18 cellular contexts compared by ENCODE assay signal in the genomic region with DNA sequence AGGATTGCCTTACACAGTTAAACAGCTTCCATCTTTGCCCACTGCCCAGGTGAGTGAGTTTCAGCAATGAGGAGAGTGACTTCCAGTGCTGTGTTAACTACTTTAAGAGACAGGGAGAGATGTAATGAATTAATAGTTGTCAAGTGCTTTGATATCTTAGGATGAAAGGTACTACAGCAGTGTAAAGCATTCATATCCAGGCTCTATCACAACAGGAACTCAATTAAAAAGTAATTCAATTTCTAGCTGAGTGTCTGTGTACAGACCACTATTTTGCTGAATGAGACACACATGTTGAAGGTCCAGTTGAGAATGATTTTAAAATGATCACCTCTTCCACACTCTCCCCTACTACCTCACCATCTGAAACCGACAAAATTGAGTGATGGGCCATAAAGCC.
"Had no signal": no experiment of that assay in that cellular context is flagged by ENCODE, and none has a peak within 500 bp of the region (broad histone marks: within the 10 kb centered on the region; RNA-seq: fewer than 3 reads in every experiment).

No MANE protein-coding gene starts in this region.

- H3K79me2 ChIP-seq: parathyroid adenoma had no signal

- H3K9me3 ChIP-seq: colonic mucosa, gastrocnemius medialis, left lung, stomach, testis, tibial artery had no signal

- DNase-seq: colonic mucosa; effector CD8-positive, alpha-beta T cell; gastrocnemius medialis; kidney; left lung; naive thymus-derived CD4-positive, alpha-beta T cell; stimulated activated CD4-positive, alpha-beta T cell treated with anti-CD3 and anti-CD28 coated beads, Interleukin-12 subunit alpha, Interleukin-12 subunit beta, amount 100 ng/mL, for 4 hours; stimulated activated CD4-positive, alpha-beta T cell treated with anti-CD3 and anti-CD28 coated beads, Interleukin-1b, Interleukin-23, amount 100 ng/mL, for 48 hours; stimulated activated CD4-positive, alpha-beta T cell treated with anti-CD3 and anti-CD28 coated beads, Interleukin-4, amount 100 ng/mL, for 24 hours; stimulated activated naive CD4-positive, alpha-beta T cell treated with Interleukin-2 at 50 U/mL for 16 hours; stomach; tibial artery had no signal

- H3K27me3 ChIP-seq: colonic mucosa, gastrocnemius medialis, left lung, neural progenitor cell, stomach, testis, tibial artery had no signal

- H3K4me3 ChIP-seq: colonic mucosa, gastrocnemius medialis, left lung, neural progenitor cell, smooth muscle cell, stomach, testis, tibial artery had no signal

- H3K36me3 ChIP-seq: colonic mucosa, gastrocnemius medialis, left lung, neural progenitor cell had no signal

- H3K27ac ChIP-seq: colonic mucosa, epithelial cell of prostate, gastrocnemius medialis, left lung, neural progenitor cell, parathyroid adenoma, stomach, testis, tibial artery had no signal

- H3K4me1 ChIP-seq: colonic mucosa, gastrocnemius medialis, left lung, neural progenitor cell, parathyroid adenoma, stomach, testis, tibial artery had no signal

- H3K4me2 ChIP-seq: neural progenitor cell, smooth muscle cell had no signal

- H2AFZ ChIP-seq: neural progenitor cell, parathyroid adenoma had no signal

- ATAC-seq: naive thymus-derived CD4-positive, alpha-beta T cell; stimulated activated effector memory CD8-positive, alpha-beta T cell treated with anti-CD3 and anti-CD28 coated beads, Interleukin-12 subunit alpha, Interleukin-12 subunit beta, amount 100 ng/mL, for 72 hours had no signal
